ENCODE assay signal across 25 cellular contexts in the genomic region with DNA sequence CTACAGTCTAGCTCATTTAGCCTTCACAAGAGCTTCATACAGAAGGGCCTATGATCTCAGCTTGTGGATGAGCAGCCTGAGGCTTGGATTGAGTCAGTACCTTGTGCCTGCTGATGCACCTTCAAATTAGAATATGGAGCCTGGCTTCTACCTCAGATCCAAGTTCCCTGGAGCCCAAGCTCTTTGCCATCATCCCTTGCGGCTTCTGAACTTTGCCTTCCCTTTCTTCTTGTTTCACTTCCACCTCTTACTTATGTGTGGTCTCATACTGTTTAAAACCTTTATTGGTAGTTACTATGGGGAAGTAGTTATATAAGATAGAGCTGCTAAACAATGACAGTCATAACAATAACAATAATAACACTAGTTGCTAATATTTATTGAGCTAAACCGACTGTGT.
DNase-seq lines count a peak whose midpoint lies in the region; ATAC-seq, FAIRE-seq and TF ChIP-seq lines count a peak whose summit lies in the region.
"Had no signal": no experiment of that assay in that cellular context is flagged by ENCODE, and none has a peak within 500 bp of the region (broad histone marks: within the 10 kb centered on the region; RNA-seq: fewer than 3 reads in every experiment).

No MANE protein-coding gene starts in this region.

- TF ChIP-seq EP300 in A549 (IDR thresholded peaks at IDR 0.05), result no peak

- ATAC-seq in A549, result no peak
- peak; percentile 60 for ATAC-seq in HG02870 (IDR thresholded peaks at IDR 0.05; ENCODE audit: unreplicated experiment)
- no peak for ATAC-seq in HG02763 (IDR thresholded peaks at IDR 0.05; ENCODE audit: unreplicated experiment)
- no peak for ATAC-seq in HG03460 (IDR thresholded peaks at IDR 0.05; ENCODE audit: unreplicated experiment)
- ATAC-seq in HG02973 (IDR thresholded peaks at IDR 0.05; ENCODE audit: unreplicated experiment), result no peak
- ATAC-seq: activated CD4-positive, alpha-beta T cell treated with anti-CD3 and anti-CD28 coated beads for 36 hours; activated T-cell treated with anti-CD3 and anti-CD28 coated beads, Interleukin-2, amount 50 U/mL, for 4 hours; stimulated activated effector memory CD8-positive, alpha-beta T cell treated with anti-CD3 and anti-CD28 coated beads, Interleukin-12 subunit alpha, Interleukin-12 subunit beta, amount 100 ng/mL, for 72 hours had no signal

- CTCF ChIA-PET in A549 (lab: Yijun Ruan, JAX), result interaction anchor here (1.1 kb wide), 1 partner anchor 15 kb away, joined by 3 read pairs; no protein-coding TSS in a partner anchor

- no peak overlapping the region for H3K4me3 ChIP-seq in A549
- H3K4me3 ChIP-seq in bronchial epithelial cell (ENCODE audit: low read depth, low read length), result no peak overlapping the region
- H3K4me3 ChIP-seq: breast epithelium, HAP-1, lung had no signal

- H3K27me3 ChIP-seq in bronchial epithelial cell (ENCODE audit: control insufficient read depth, insufficient read depth, low read length), result no peaks in the 10 kb centered on the region

- WGBS in A549 (ENCODE audit: missing lambda C conversion rate), result 7% methylated on average over 2 of the region's 2 CpGs

- H3K36me3 ChIP-seq in bronchial epithelial cell (ENCODE audit: control insufficient read depth, insufficient read depth, low read length), result no peaks in the 10 kb centered on the region
- H3K36me3 ChIP-seq: breast epithelium, HAP-1 had no signal

- TF ChIP-seq POLR2A in A549 (IDR thresholded peaks at IDR 0.05; ENCODE audit: low read length), result no peak

- FAIRE-seq in A549 (lab: Jason Lieb, UNC), result peak; percentile 82
- no peak for FAIRE-seq in bronchial epithelial cell (lab: Jason Lieb, UNC)
- FAIRE-seq: small intestine had no signal

- DNase-seq in A549 (ENCODE audit: low read depth in 1 of 2, low spot score in 1 of 2) (no peak), MV-4-11 (lab: John Stamatoyannopoulos, UW) (peak; percentile 73), bronchial epithelial cell (ENCODE audit: low read depth) (peak; percentile 22)
- no peak for DNase-seq in activated effector memory CD4-positive, alpha-beta T cell treated with Interleukin-2 at 50 U/mL for 16 hours
- DNase-seq: activated CD4-positive, alpha-beta T cell treated with anti-CD3 and anti-CD28 coated beads for 36 hours; activated naive CD4-positive, alpha-beta T cell treated with anti-CD3 and anti-CD28 coated beads for 36 hours; activated T-cell treated with anti-CD3 and anti-CD28 coated beads, Interleukin-2, amount 50 U/mL, for 4 hours; amniotic stem cell; cortex of kidney; glutamatergic neuron; IMR-90; NCI-H2171 treated with DMSO at 0.1 percent for 48 hours; NCI-H526; nucleus accumbens; SHP77; small intestine; stimulated activated CD4-positive, alpha-beta T cell treated with anti-CD3 and anti-CD28 coated beads, Interleukin-2, amount 100 ng/mL, for 24 hours had no signal

- no peak overlapping the region for H3K4me2 ChIP-seq in A549

- no peaks in the 10 kb centered on the region for H3K4me1 ChIP-seq in A549
- H3K4me1 ChIP-seq: breast epithelium had no signal

- TF ChIP-seq CTCF in A549 (IDR thresholded peaks at IDR 0.05) (no peak), bronchial epithelial cell (IDR thresholded peaks at IDR 0.05; ENCODE audit: insufficient read depth, low read length, severe bottlenecking) (no peak)

- no peak overlapping the region for H3K27ac ChIP-seq in A549
- H3K27ac ChIP-seq: breast epithelium had no signal

- H3K9me3 ChIP-seq in A549, result no peaks in the 10 kb centered on the region
- H3K9me3 ChIP-seq: breast epithelium, HAP-1 had no signal

- TF ChIP-seq RAD21 in A549 (conservative IDR thresholded peaks at IDR 0.05 in 1 of 2, IDR thresholded peaks at IDR 0.05 in 1 of 2), result no peak

- POLR2A ChIA-PET in A549 (lab: Yijun Ruan, JAX), result no interaction called here

TF ChIP-seq in A549, 52 proteins besides CTCF, POLR2A, EP300 and RAD21:
- TF ChIP-seq MYC (IDR thresholded peaks at IDR 0.05; ENCODE audit: borderline replicate concordance, low read length) (no peak), HOXB5 (CRISPR knock-in tag; IDR thresholded peaks at IDR 0.05) (no peak), SMC3 (IDR thresholded peaks at IDR 0.05) (no peak), BHLHE40 (IDR thresholded peaks at IDR 0.05; ENCODE audit: low read depth, low read length) (no peak), CEBPB (IDR thresholded peaks at IDR 0.05) (no peak), CHD2 (IDR thresholded peaks at IDR 0.05; ENCODE audit: low read length, partially characterized antibody) (no peak), NR3C1 (IDR thresholded peaks at IDR 0.05) (no peak)
- TF ChIP-seq, protein P1, sequence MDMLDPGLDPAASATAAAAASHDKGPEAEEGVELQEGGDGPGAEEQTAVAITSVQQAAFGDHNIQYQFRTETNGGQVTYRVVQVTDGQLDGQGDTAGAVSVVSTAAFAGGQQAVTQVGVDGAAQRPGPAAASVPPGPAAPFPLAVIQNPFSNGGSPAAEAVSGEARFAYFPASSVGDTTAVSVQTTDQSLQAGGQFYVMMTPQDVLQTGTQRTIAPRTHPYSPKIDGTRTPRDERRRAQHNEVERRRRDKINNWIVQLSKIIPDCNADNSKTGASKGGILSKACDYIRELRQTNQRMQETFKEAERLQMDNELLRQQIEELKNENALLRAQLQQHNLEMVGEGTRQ (IDR thresholded peaks at IDR 0.05), result no peak
- TF ChIP-seq, protein P2, sequence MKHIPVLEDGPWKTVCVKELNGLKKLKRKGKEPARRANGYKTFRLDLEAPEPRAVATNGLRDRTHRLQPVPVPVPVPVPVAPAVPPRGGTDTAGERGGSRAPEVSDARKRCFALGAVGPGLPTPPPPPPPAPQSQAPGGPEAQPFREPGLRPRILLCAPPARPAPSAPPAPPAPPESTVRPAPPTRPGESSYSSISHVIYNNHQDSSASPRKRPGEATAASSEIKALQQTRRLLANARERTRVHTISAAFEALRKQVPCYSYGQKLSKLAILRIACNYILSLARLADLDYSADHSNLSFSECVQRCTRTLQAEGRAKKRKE (CRISPR knock-in tag; IDR thresholded peaks at IDR 0.05; ENCODE audit: low read depth), result no peak

Comparison
In these comparisons a context has a peak if more than half of its experiments do, and no peak if none do; other contexts are left out.
1. DNase-seq: peak in MV-4-11 (single experiment) and bronchial epithelial cell (single experiment); none in A549 (0 of 2) and activated effector memory CD4-positive, alpha-beta T cell treated with Interleukin-2 at 50 U/mL for 16 hours (single experiment).